In genomic region chr2:86836914-86837695, GRCh38 we compare ENCODE assay signal across 7 cellular contexts. TPM values are rescaled to one million over a fixed set of nuclear protein-coding genes. Genes with fewer than 3 reads are reported as not detected.
DNase-seq lines count a peak whose midpoint lies in the region; ATAC-seq and TF ChIP-seq lines count a peak whose summit lies in the region.
"Not testable (repeated sequence)": the region's sequence is repeated elsewhere in the genome, so short reads cannot be mapped to it uniquely, and the experiment has no call there.

No MANE protein-coding gene starts in this region.

- peak overlapping the region; percentile 55 for H3K27ac ChIP-seq in RWPE1
- not testable (repeated sequence) for H3K27ac ChIP-seq in naive thymus-derived CD4-positive, alpha-beta T cell (ENCODE audit: low read depth, low read length)

- not testable (repeated sequence) for H3K36me3 ChIP-seq in naive thymus-derived CD4-positive, alpha-beta T cell (ENCODE audit: control insufficient read depth in 2 of 3, insufficient read depth in 3 of 3, low read length in 3 of 3)

- H3K4me3 ChIP-seq in naive thymus-derived CD4-positive, alpha-beta T cell (ENCODE audit: low read length): not testable (repeated sequence)

- intact Hi-C loops in MCF 10A (cut with micrococcal nuclease); naive thymus-derived CD4-positive, alpha-beta T cell (cut with micrococcal nuclease): not testable (repeated sequence)

- CTCF ChIA-PET in RWPE1 (lab: Yijun Ruan, JAX); MCF 10A (lab: Yijun Ruan, JAX); naive thymus-derived CD4-positive, alpha-beta T cell (lab: Charles Lee): not testable (repeated sequence)

- POLR2A ChIA-PET in RWPE1 (lab: Yijun Ruan, JAX; ENCODE audit: low non-redundant PET); MCF 10A (lab: Yijun Ruan, JAX); naive thymus-derived CD4-positive, alpha-beta T cell (lab: Charles Lee): not testable (repeated sequence)

- H3K27ac Mint-ChIP-seq in MCF 10A (ENCODE audit: low read depth, unreplicated experiment): peak overlapping the region; percentile 61
- H3K27ac Mint-ChIP-seq in naive thymus-derived CD4-positive, alpha-beta T cell: peak overlapping the region in 8 of 9 donors; percentile 14 to 77 (median 55)

- not testable (repeated sequence) for H3K4me1 Mint-ChIP-seq in MCF 10A (ENCODE audit: insufficient read depth, unreplicated experiment)
- peaks cover 3 to 21% (median 14%) of the 10 kb centered on the region in 7 donors for H3K4me1 Mint-ChIP-seq in naive thymus-derived CD4-positive, alpha-beta T cell

- BruUV-seq in MCF 10A (replicated peaks; lab: Mats Ljungman, UMichigan): not testable (repeated sequence)

- not testable (repeated sequence) for H3K27me3 Mint-ChIP-seq in MCF 10A (ENCODE audit: insufficient read depth, unreplicated experiment); naive thymus-derived CD4-positive, alpha-beta T cell

- peak overlapping the region; percentile 47 for H3K4me3 Mint-ChIP-seq in MCF 10A (ENCODE audit: unreplicated experiment)
- H3K4me3 Mint-ChIP-seq in naive thymus-derived CD4-positive, alpha-beta T cell: peak overlapping the region; percentile 25 to 78 (median 69)

- peaks cover 0 to 10% of the 10 kb centered on the region in 2 donors for H3K4me1 ChIP-seq in naive thymus-derived CD4-positive, alpha-beta T cell (ENCODE audit: control insufficient read depth in 2 of 2, insufficient read depth in 2 of 2, low read length in 2 of 2)

- not testable (repeated sequence) for H3K9me3 Mint-ChIP-seq in MCF 10A (ENCODE audit: unreplicated experiment); naive thymus-derived CD4-positive, alpha-beta T cell

- H3K27me3 ChIP-seq in naive thymus-derived CD4-positive, alpha-beta T cell (ENCODE audit: control insufficient read depth in 2 of 2, insufficient read depth in 2 of 2, low read length in 2 of 2): not testable (repeated sequence)

- peak; percentile 76 for ATAC-seq in naive thymus-derived CD4-positive, alpha-beta T cell

- not testable (repeated sequence) for TF ChIP-seq CTCF in RWPE1 (conservative IDR thresholded peaks at IDR 0.05; ENCODE audit: low read depth); MCF 10A (IDR thresholded peaks at IDR 0.05; ENCODE audit: unreplicated experiment)

- DNase-seq in HCEC 1CT: peak; percentile 72
- not testable (repeated sequence) for DNase-seq in RWPE1 (ENCODE audit: low spot score)
- peak; percentile 44 for DNase-seq in activated CD8-positive, alpha-beta memory T cell treated with anti-CD3 and anti-CD28 coated beads, Interleukin-2, amount 50 U/mL, for 24 hours (ENCODE audit: extremely low read depth)
- peak; percentile 91 for DNase-seq in MCF 10A (ENCODE audit: unreplicated experiment)
- peak; percentile 18 for DNase-seq in glomerular endothelial cell (ENCODE audit: extremely low read depth, low read depth, low spot score)
- DNase-seq in naive thymus-derived CD4-positive, alpha-beta T cell: peak in 1 of 9 donors; percentile 57
- DNase-seq in stimulated activated CD4-positive, alpha-beta T cell treated with anti-CD3 and anti-CD28 coated beads, Interleukin-4, amount 100 ng/mL, for 1 hour: peak; percentile 49

- not testable (repeated sequence) for H3K9me3 ChIP-seq in naive thymus-derived CD4-positive, alpha-beta T cell (ENCODE audit: control insufficient read depth in 2 of 3, low read length in 3 of 3)

- H3K36me3 Mint-ChIP-seq in MCF 10A (ENCODE audit: insufficient read depth, unreplicated experiment); naive thymus-derived CD4-positive, alpha-beta T cell: not testable (repeated sequence)

RNA-seq across cellular contexts. Expression of gene CD8B, which starts 24.6 kb away (rescaled TPM):
- total RNA-seq in MCF 10A (2022) (not detected in 2 replicates), glomerular endothelial cell (not detected in 2 replicates)
- 10 to 100 TPM in 1 of 5 experiments, 1 to 10 TPM in 4; 1.1 to 23.7 (median 2.0) TPM for total RNA-seq in naive thymus-derived CD4-positive, alpha-beta T cell
- 1 to 10 TPM; 2.4 to 7.3 TPM for polyA plus RNA-seq in naive thymus-derived CD4-positive, alpha-beta T cell

RNA-seq across cellular contexts. Expression of gene CD8A, which starts 46.4 kb away (rescaled TPM):
- total RNA-seq in MCF 10A (2022) (not detected in 2 replicates), glomerular endothelial cell (not detected in 2 replicates)
- total RNA-seq in naive thymus-derived CD4-positive, alpha-beta T cell: 10 to 100 TPM in 1 of 5 experiments, 1 to 10 TPM in 4; 1.4 to 56.0 (median 2.0) TPM
- polyA plus RNA-seq in naive thymus-derived CD4-positive, alpha-beta T cell: under 1 TPM; 0.16 to 0.76 TPM
